ENCODE assay signal across 1 cellular context in the genomic region with DNA sequence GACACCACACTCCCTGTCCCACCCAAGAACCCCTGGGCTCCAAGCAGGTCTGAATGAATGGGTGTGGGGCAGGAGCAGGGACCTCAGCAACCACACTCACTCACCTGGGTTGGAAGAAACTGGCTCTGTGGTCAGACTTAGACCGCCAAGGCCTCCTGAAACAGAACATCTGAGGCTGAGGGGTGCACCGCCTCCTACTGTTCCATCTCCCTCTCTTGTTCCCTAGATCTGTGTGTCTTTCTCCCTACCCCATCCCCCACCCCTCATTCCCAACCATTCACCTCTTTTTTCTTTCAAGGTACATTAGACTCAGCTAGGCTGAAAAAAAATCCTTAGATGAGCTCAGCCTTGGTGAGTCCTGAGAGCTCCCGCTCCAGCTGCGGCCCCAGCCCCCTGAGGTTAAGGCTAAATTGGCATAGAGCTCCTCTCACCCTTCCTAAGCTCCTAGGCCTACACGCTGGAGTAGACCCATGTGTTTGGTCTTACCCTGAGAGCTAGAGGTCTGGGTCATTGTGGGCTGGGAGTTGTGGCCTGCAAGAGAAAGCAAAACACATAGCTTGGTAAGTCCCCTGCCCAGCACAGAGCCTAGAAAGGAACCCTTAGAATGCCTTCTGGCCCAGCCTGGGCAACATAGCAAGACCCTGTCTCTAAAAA.
A peak's percentile ranks its signal among the peaks of the same experiment; 100 is the strongest.
TF ChIP-seq lines count a peak whose summit lies in the region.

No MANE protein-coding gene starts in this region.

TF ChIP-seq in HEK293, 187 proteins besides CTCF, POLR2A, EP300 and RAD21:
- TF ChIP-seq, protein P1, sequence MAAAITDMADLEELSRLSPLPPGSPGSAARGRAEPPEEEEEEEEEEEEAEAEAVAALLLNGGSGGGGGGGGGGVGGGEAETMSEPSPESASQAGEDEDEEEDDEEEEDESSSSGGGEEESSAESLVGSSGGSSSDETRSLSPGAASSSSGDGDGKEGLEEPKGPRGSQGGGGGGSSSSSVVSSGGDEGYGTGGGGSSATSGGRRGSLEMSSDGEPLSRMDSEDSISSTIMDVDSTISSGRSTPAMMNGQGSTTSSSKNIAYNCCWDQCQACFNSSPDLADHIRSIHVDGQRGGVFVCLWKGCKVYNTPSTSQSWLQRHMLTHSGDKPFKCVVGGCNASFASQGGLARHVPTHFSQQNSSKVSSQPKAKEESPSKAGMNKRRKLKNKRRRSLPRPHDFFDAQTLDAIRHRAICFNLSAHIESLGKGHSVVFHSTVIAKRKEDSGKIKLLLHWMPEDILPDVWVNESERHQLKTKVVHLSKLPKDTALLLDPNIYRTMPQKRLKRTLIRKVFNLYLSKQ (tag by site-specific recombination; IDR thresholded peaks at IDR 0.05; ENCODE audit: borderline replicate concordance), result no peak
- TF ChIP-seq ZNF121 (tag by site-specific recombination; IDR thresholded peaks at IDR 0.05), result peak; percentile 80
